Comparison of ENCODE assay signal across 8 cellular contexts in genomic region chr1:167553136-167554027, GRCh38. TPM values are rescaled to one million over a fixed set of nuclear protein-coding genes. Genes with fewer than 3 reads are reported as not detected.
A peak's percentile ranks its signal among the peaks of the same experiment; 100 is the strongest.
DNase-seq lines count a peak whose midpoint lies in the region; ATAC-seq, FAIRE-seq and TF ChIP-seq lines count a peak whose summit lies in the region.

Gene CREG1, minus strand, starts transcription at chr1:167553762.

- WGBS in smooth muscle cell (ENCODE audit: low lambda C conversion rate), result 2% methylated on average over 82 of the region's 90 CpGs

- ATAC-seq in GM18907 (IDR thresholded peaks at IDR 0.05; ENCODE audit: unreplicated experiment) (peak; percentile 98), HG03159 (IDR thresholded peaks at IDR 0.05; ENCODE audit: unreplicated experiment) (peak; percentile 98)

- H3K79me2 ChIP-seq in smooth muscle cell (ENCODE audit: low read depth), result no peaks in the 10 kb centered on the region

- peak within 1 kb of the TSS; percentile 19 for H3K9ac ChIP-seq in smooth muscle cell (ENCODE audit: low read depth)

- H3K4me1 ChIP-seq in smooth muscle cell (ENCODE audit: low read depth), result peaks cover 16% of the 10 kb centered on the region

- H3K36me3 ChIP-seq in bronchial epithelial cell (ENCODE audit: control insufficient read depth, insufficient read depth, low read length) (peaks cover 2% of the 10 kb centered on the region), smooth muscle cell (ENCODE audit: low read depth) (no peaks in the 10 kb centered on the region)

- POLR2A ChIA-PET in AG04449 (lab: Yijun Ruan, JAX), result no interaction called here

- peak within 1 kb of the TSS; percentile 99 for H3K4me2 ChIP-seq in smooth muscle cell

- FAIRE-seq in bronchial epithelial cell (lab: Jason Lieb, UNC), result no peak

- H3K27me3 ChIP-seq in bronchial epithelial cell (ENCODE audit: control insufficient read depth, insufficient read depth, low read length) (no peaks in the 10 kb centered on the region), smooth muscle cell (ENCODE audit: low read depth) (no peaks in the 10 kb centered on the region)

- H3K9me3 ChIP-seq in smooth muscle cell (replicated peaks; ENCODE audit: low read depth), result no peaks in the 10 kb centered on the region

- peak within 1 kb of the TSS; percentile 59 for H3K4me3 ChIP-seq in AG04449 (ENCODE audit: low read depth, low read length)
- H3K4me3 ChIP-seq in WI38 (ENCODE audit: low read depth, low read length), result peak within 1 kb of the TSS; percentile 46
- H3K4me3 ChIP-seq in bronchial epithelial cell (ENCODE audit: low read depth, low read length), result peak within 1 kb of the TSS; percentile 67
- H3K4me3 ChIP-seq in smooth muscle cell, result peak within 1 kb of the TSS; percentile 76

- DNase-seq in AG04449 (ENCODE audit: low read depth, low spot score) (no peak), NCI-H2227 treated with DMSO at 0.1 percent for 48 hours (lab: John Stamatoyannopoulos, UW) (peak; percentile 93), bronchial epithelial cell (ENCODE audit: low read depth) (peak; percentile 83), iPS-NIHi7 (ENCODE audit: extremely low spot score) (peak; percentile 99), smooth muscle cell (lab: John Stamatoyannopoulos, UW; ENCODE audit: unreplicated experiment) (peak; percentile 68)

- H3K27ac ChIP-seq in smooth muscle cell (ENCODE audit: low read depth), result no peak within 1 kb of the TSS

- no peaks in the 10 kb centered on the region for H3F3A ChIP-seq in smooth muscle cell (ENCODE audit: low read depth)

- peak within 1 kb of the TSS; percentile 95 for H2AFZ ChIP-seq in smooth muscle cell (ENCODE audit: low read depth)

- no peaks in the 10 kb centered on the region for H4K20me1 ChIP-seq in smooth muscle cell (ENCODE audit: low read depth)

- CTCF ChIA-PET in AG04449 (lab: Yijun Ruan, JAX), result interaction anchor here (1.0 to 11.5 kb wide), 6 partner anchors 12 to 134 kb away, joined by 3 to 103 read pairs (median 10); no protein-coding TSS in a partner anchor

- TF ChIP-seq CTCF in AG04449 (IDR thresholded peaks at IDR 0.05; ENCODE audit: insufficient read depth, low read length, missing control alignments) (no peak), WI38 (IDR thresholded peaks at IDR 0.05; ENCODE audit: low read depth, low read length) (no peak), bronchial epithelial cell (IDR thresholded peaks at IDR 0.05; ENCODE audit: insufficient read depth, low read length, severe bottlenecking) (no peak), smooth muscle cell (IDR thresholded peaks at IDR 0.05; ENCODE audit: borderline replicate concordance, insufficient read depth, poor library complexity, severe bottlenecking) (no peak)

RNA-seq across cellular contexts. Expression of gene CREG1, which starts in this region (rescaled TPM):
- 62.2 and 78.2 TPM in 2 replicates for total RNA-seq in bronchial epithelial cell
- total RNA-seq in smooth muscle cell, result 76.7 and 80.0 TPM in 2 replicates
- 43.1 and 45.2 TPM in 2 replicates for polyA plus RNA-seq in smooth muscle cell
